27 cellular contexts compared by ENCODE assay signal in the genomic region with DNA sequence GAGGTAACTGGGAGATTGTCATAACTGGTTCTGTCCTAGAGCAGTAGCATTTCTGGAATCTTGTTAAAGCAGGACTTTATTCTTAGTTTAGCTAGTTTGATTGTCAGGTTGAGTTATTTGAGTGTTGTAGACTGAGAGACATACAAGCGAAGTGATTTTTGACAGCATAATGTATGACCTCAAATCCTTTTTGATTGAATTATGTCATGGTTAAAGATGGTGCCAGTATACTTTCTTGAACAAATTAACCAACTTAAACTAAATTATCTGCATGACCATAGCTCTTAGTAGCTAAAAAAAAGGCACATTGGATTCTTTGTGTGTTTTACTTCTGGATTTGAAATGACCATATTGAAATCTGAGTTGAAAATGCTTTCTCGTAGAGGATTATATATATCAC.
"Had no signal": no experiment of that assay in that cellular context is flagged by ENCODE, and none has a peak within 500 bp of the region (broad histone marks: within the 10 kb centered on the region; RNA-seq: fewer than 3 reads in every experiment).

No MANE protein-coding gene starts in this region.

- H3K9me3 ChIP-seq: colonic mucosa, esophagus squamous epithelium, gastroesophageal sphincter, heart right ventricle, lower lobe of right lung, mucosa of descending colon had no signal

- H3K4me3 Mint-ChIP-seq: dendritic cell treated with granulocyte-macrophage colony-stimulating factor and Interleukin-4, amounts not matched to agents 40 ng/mL and 50 ng/mL, for 4 days; effector memory CD8-positive, alpha-beta T cell; endodermal cell; mesothelial cell of epicardium; naive B cell had no signal

- ATAC-seq: effector memory CD8-positive, alpha-beta T cell; esophagus mucosa; gastroesophageal sphincter; heart right ventricle; left cardiac atrium; left lung; left ventricle myocardium superior; lower lobe of right lung; mucosa of descending colon had no signal

- H3K36me3 ChIP-seq: colonic mucosa, esophagus squamous epithelium, gastroesophageal sphincter, heart right ventricle, left lung, lower lobe of right lung had no signal

- FAIRE-seq: endometrium, islet of Langerhans, keratinocyte had no signal

- H3K4me1 ChIP-seq: colonic mucosa, esophagus squamous epithelium, heart right ventricle, left lung, lower lobe of right lung had no signal

- DNase-seq: colonic mucosa; cortex of kidney; effector CD8-positive, alpha-beta T cell; effector memory CD8-positive, alpha-beta T cell; endodermal cell; erythroblast; esophagus squamous epithelium; foreskin fibroblast; foreskin melanocyte; head of caudate nucleus; heart right ventricle; hippocampal formation; left cardiac atrium; left lung; left ventricle myocardium superior; lower lobe of right lung; mesenchymal stem cell; mucosa of descending colon; naive B cell had no signal

- H3K4me1 Mint-ChIP-seq: naive B cell had no signal

- H3K36me3 Mint-ChIP-seq: mesothelial cell of epicardium, naive B cell had no signal

- H3K27me3 ChIP-seq: colonic mucosa, esophagus squamous epithelium, gastroesophageal sphincter, heart right ventricle, left lung had no signal

- H3K27ac Mint-ChIP-seq: dendritic cell treated with granulocyte-macrophage colony-stimulating factor and Interleukin-4, amounts not matched to agents 40 ng/mL and 50 ng/mL, for 4 days; effector memory CD8-positive, alpha-beta T cell; endodermal cell; naive B cell had no signal

- H3K4me3 ChIP-seq: colonic mucosa, esophagus squamous epithelium, gastroesophageal sphincter, heart right ventricle, left lung, lower lobe of right lung, mucosa of descending colon had no signal

- H3K27me3 Mint-ChIP-seq: dendritic cell treated with granulocyte-macrophage colony-stimulating factor and Interleukin-4, amounts not matched to agents 40 ng/mL and 50 ng/mL, for 4 days; effector memory CD8-positive, alpha-beta T cell; naive B cell had no signal

- H3K27ac ChIP-seq: colonic mucosa, epithelial cell of prostate, esophagus squamous epithelium, gastroesophageal sphincter, heart right ventricle, left lung, lower lobe of right lung had no signal
